9 cellular contexts compared by ENCODE assay signal in genomic region chr7:90246184-90246583, GRCh38. TPM values are rescaled to one million over a fixed set of nuclear protein-coding genes. Genes with fewer than 3 reads are reported as not detected.
DNase-seq lines count a peak whose midpoint lies in the region; ATAC-seq and TF ChIP-seq lines count a peak whose summit lies in the region.
"Had no signal": no experiment of that assay in that cellular context is flagged by ENCODE, and none has a peak within 500 bp of the region (broad histone marks: within the 10 kb centered on the region; RNA-seq: fewer than 3 reads in every experiment).

No MANE protein-coding gene starts in this region.

- H3K9me3 ChIP-seq in breast epithelium: no peaks in the 10 kb centered on the region
- no peaks in the 10 kb centered on the region for H3K9me3 ChIP-seq in right lobe of liver
- no peaks in the 10 kb centered on the region for H3K9me3 ChIP-seq in stomach

- H3K4me3 ChIP-seq in breast epithelium: peak overlapping the region; percentile 87 to 97 (median 89)
- peak overlapping the region in 2 of 3 donors; percentile 95 to 97 for H3K4me3 ChIP-seq in right lobe of liver
- peak overlapping the region; percentile 79 to 99 (median 91) for H3K4me3 ChIP-seq in stomach

- no peaks in the 10 kb centered on the region for H3K9me3 Mint-ChIP-seq in activated CD4-positive, alpha-beta T cell treated with anti-CD3 and anti-CD28 coated beads for 36 hours (ENCODE audit: low read depth)

- POLR2A ChIA-PET in activated CD4-positive, alpha-beta T cell treated with anti-CD3 and anti-CD28 coated beads for 36 hours (lab: Charles Lee): no interaction called here

- no peaks in the 10 kb centered on the region for H3K36me3 ChIP-seq in breast epithelium
- H3K36me3 ChIP-seq in right lobe of liver: no peaks in the 10 kb centered on the region
- H3K36me3 ChIP-seq in stomach: no peaks in the 10 kb centered on the region

- DNase-seq in activated CD4-positive, alpha-beta T cell treated with anti-CD3 and anti-CD28 coated beads for 36 hours: no peak
- DNase-seq in activated CD4-positive, alpha-beta T cell treated with anti-CD3 and anti-CD28 coated beads for 1 hour: no peak
- DNase-seq in breast epithelium (ENCODE audit: low spot score in 2 of 2) (no peak), right lobe of liver (no peak), stomach (no peak), dermis blood vessel endothelial cell (no peak), dedifferentiated amniotic fluid mesenchymal stem cell (ENCODE audit: extremely low spot score) (no peak)
- DNase-seq: stimulated activated CD4-positive, alpha-beta T cell treated with anti-CD3 and anti-CD28 coated beads, Interleukin-1b, Interleukin-23, amount 100 ng/mL, for 48 hours had no signal

- H3K27me3 Mint-ChIP-seq in activated CD4-positive, alpha-beta T cell treated with anti-CD3 and anti-CD28 coated beads for 36 hours: peaks cover 37% of the 10 kb centered on the region

- H3K27me3 ChIP-seq in breast epithelium: no peaks in the 10 kb centered on the region
- H3K27me3 ChIP-seq in right lobe of liver: no peaks in the 10 kb centered on the region
- no peaks in the 10 kb centered on the region for H3K27me3 ChIP-seq in stomach

- H3K27ac Mint-ChIP-seq in activated CD4-positive, alpha-beta T cell treated with anti-CD3 and anti-CD28 coated beads for 36 hours: no peak overlapping the region

- peaks cover 0 to 7% of the 10 kb centered on the region in 2 donors for H3K4me1 ChIP-seq in breast epithelium
- peaks cover 0 to 5% (median 0%) of the 10 kb centered on the region in 4 donors for H3K4me1 ChIP-seq in right lobe of liver
- H3K4me1 ChIP-seq in stomach: peaks cover 5 to 22% (median 21%) of the 10 kb centered on the region in 4 donors

- no peaks in the 10 kb centered on the region for H3K36me3 Mint-ChIP-seq in activated CD4-positive, alpha-beta T cell treated with anti-CD3 and anti-CD28 coated beads for 36 hours (ENCODE audit: low read depth)

- intact Hi-C loops in activated CD4-positive, alpha-beta T cell treated with anti-CD3 and anti-CD28 coated beads for 36 hours (cut with DNase I, micrococcal nuclease): loop anchor here (5.0 kb wide), 2 partner anchors 51 to 101 kb away; partner anchors contain the start of gene GTPBP10 (in 1 of the 2)
- intact Hi-C loops in breast epithelium (cut with DNase I; ENCODE audit: low total_unique reads) (no loop called here), right lobe of liver (cut with DNase I) (no loop called here), stomach (cut with DNase I; ENCODE audit: low total_unique reads) (no loop called here)

- TF ChIP-seq EP300 in stomach (IDR thresholded peaks at IDR 0.05): no peak

- H3K4me3 Mint-ChIP-seq in activated CD4-positive, alpha-beta T cell treated with anti-CD3 and anti-CD28 coated beads for 36 hours: peak overlapping the region; percentile 77

- 15% methylated on average over 6 of the region's 9 CpGs for WGBS in right lobe of liver (ENCODE audit: insufficient coverage, low coverage, low lambda C conversion rate, missing lambda C conversion rate)
- 9 to 23% (median 15%) methylated on average over 9 of the region's 9 CpGs for WGBS in stomach, 5 donors

- peaks cover 16% of the 10 kb centered on the region for H3K4me1 Mint-ChIP-seq in activated CD4-positive, alpha-beta T cell treated with anti-CD3 and anti-CD28 coated beads for 36 hours

- TF ChIP-seq POLR2A in breast epithelium (IDR thresholded peaks at IDR 0.05) (no peak), right lobe of liver (IDR thresholded peaks at IDR 0.05) (no peak), stomach (IDR thresholded peaks at IDR 0.05) (no peak)

- CTCF ChIA-PET in activated CD4-positive, alpha-beta T cell treated with anti-CD3 and anti-CD28 coated beads for 36 hours (lab: Charles Lee): interaction anchor here (0.5 to 1.2 kb wide), 3 partner anchors 11 to 1697 kb away, joined by 3 read pairs; no protein-coding TSS in a partner anchor

- no peak for ATAC-seq in activated CD4-positive, alpha-beta T cell treated with anti-CD3 and anti-CD28 coated beads for 36 hours
- no peak for ATAC-seq in right lobe of liver
- no peak for ATAC-seq in GM19463 (IDR thresholded peaks at IDR 0.05; ENCODE audit: unreplicated experiment)

- TF ChIP-seq CTCF in breast epithelium (IDR thresholded peaks at IDR 0.05): no peak
- TF ChIP-seq CTCF in right lobe of liver (IDR thresholded peaks at IDR 0.05): no peak
- TF ChIP-seq CTCF in stomach (IDR thresholded peaks at IDR 0.05): no peak

- H3K27ac ChIP-seq in breast epithelium (peak overlapping the region; percentile 87 to 90), right lobe of liver (no peak overlapping the region), stomach (peak overlapping the region in 2 of 5 donors; percentile 40 to 83)

RNA-seq across cellular contexts. Expression of gene CFAP69, which starts 1.2 kb away (rescaled TPM):
- total RNA-seq in activated CD4-positive, alpha-beta T cell treated with anti-CD3 and anti-CD28 coated beads for 36 hours: under 1 TPM; 0.25 to 0.70 TPM
- total RNA-seq in breast epithelium: 10 to 100 TPM; 13.0 to 45.2 (median 21.8) TPM
- 1 to 10 TPM; 1.7 to 8.2 (median 3.8) TPM for total RNA-seq in right lobe of liver
- total RNA-seq in stomach: 10 to 100 TPM in 3 of 5 donors, 1 to 10 TPM in 1, under 1 TPM in 1; 0.87 to 22.0 (median 14.3) TPM
- polyA plus RNA-seq in stomach: 1 to 10 TPM; 2.2 to 6.0 (median 5.1) TPM
- 1.1 and 1.9 TPM in 2 replicates for total RNA-seq in dermis blood vessel endothelial cell

RNA-seq across cellular contexts. Expression of gene STEAP2, which starts 34.6 kb away (rescaled TPM):
- not detected for total RNA-seq in activated CD4-positive, alpha-beta T cell treated with anti-CD3 and anti-CD28 coated beads for 36 hours
- total RNA-seq in breast epithelium: 10 to 100 TPM; 14.4 to 81.9 (median 22.1) TPM
- total RNA-seq in right lobe of liver: 1 to 10 TPM; 1.5 to 9.8 (median 5.3) TPM
- 10 to 100 TPM in 3 of 5 donors, 1 to 10 TPM in 2; 7.8 to 52.7 (median 17.5) TPM for total RNA-seq in stomach
- polyA plus RNA-seq in stomach: 1 to 10 TPM in 2 of 3 donors, under 1 TPM in 1; 0.92 to 9.2 (median 2.0) TPM
- total RNA-seq in dermis blood vessel endothelial cell: 1.4 and 1.7 TPM in 2 replicates

Comparison
In these comparisons a context has a peak if more than half of its experiments do, and no peak if none do; other contexts are left out.
1. H3K27ac ChIP-seq: peak in breast epithelium (2 of 2); none in right lobe of liver (0 of 3).
2. intact Hi-C loops: an anchor here in activated CD4-positive, alpha-beta T cell treated with anti-CD3 and anti-CD28 coated beads for 36 hours (5.0 kb wide); none called in breast epithelium, right lobe of liver and stomach.
3. Peak in every context shown above with its lines, with median percentiles within 50 percentile points of each other: H3K4me3 ChIP-seq.